ENCODE assay signal across 30 cellular contexts in the genomic region with DNA sequence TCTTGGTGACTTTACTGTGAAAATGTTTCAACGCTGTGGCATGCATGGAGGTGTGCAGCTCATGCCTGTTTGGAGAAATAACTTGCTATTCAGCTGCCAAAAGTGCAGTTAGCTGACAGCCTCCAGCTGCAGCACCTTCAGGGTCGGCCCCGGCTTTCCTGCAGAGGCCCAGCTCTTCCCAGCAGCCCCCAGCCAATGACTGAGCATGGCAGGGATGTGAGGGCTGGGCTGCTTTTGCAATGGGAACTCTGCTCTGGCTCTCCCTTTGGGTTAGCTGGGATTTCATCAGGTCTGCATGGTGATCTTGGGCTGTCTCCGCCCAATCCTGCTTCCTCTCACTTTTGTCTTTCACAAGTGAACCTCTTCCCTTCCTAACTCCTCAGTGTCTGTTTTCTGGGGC.
"Had no signal": no experiment of that assay in that cellular context is flagged by ENCODE, and none has a peak within 500 bp of the region (broad histone marks: within the 10 kb centered on the region; RNA-seq: fewer than 3 reads in every experiment).

No MANE protein-coding gene starts in this region.

- H3K36me3 ChIP-seq: gastrocnemius medialis, lower lobe of right lung, thyroid gland, vagina had no signal

- H3K36me3 Mint-ChIP-seq: immature natural killer cell, natural killer cell had no signal

- H3K4me3 Mint-ChIP-seq: immature natural killer cell; natural killer cell; neural crest cell; stimulated activated naive CD8-positive, alpha-beta T cell treated with anti-CD3 and anti-CD28 coated beads, Interleukin-15, amount 100 ng/mL, for 72 hours had no signal

- DNase-seq: cerebellar nuclear complex; cortex of kidney; effector CD8-positive, alpha-beta T cell; gastrocnemius medialis; head of caudate nucleus; immature natural killer cell; islet precursor cell; kidney glomerular epithelial cell; left colon; left ventricle myocardium superior; lower lobe of right lung; natural killer cell; stimulated activated CD4-positive, alpha-beta T cell treated with anti-CD3 and anti-CD28 coated beads, Interleukin-12 subunit alpha, Interleukin-12 subunit beta, amount 100 ng/mL, for 4 hours; stimulated activated CD4-positive, alpha-beta T cell treated with anti-CD3 and anti-CD28 coated beads, Interleukin-1b, Interleukin-23, amount 100 ng/mL, for 48 hours; stimulated activated CD4-positive, alpha-beta T cell treated with anti-CD3 and anti-CD28 coated beads, Interleukin-4, amount 100 ng/mL, for 1 hour; stimulated activated CD8-positive, alpha-beta memory T cell treated with anti-CD3 and anti-CD28 coated beads, Interleukin-4, amount 100 ng/mL, for 48 hours; stimulated activated naive CD4-positive, alpha-beta T cell; stimulated activated naive CD8-positive, alpha-beta T cell treated with anti-CD3 and anti-CD28 coated beads, Interleukin-15, amount 100 ng/mL, for 72 hours; trophoblast cell had no signal

- H3K79me2 ChIP-seq: hepatocyte, parathyroid adenoma had no signal

- H3K27me3 ChIP-seq: esophagus muscularis mucosa, gastrocnemius medialis, hepatocyte, suprapubic skin, thyroid gland, vagina had no signal

- H3K4me1 ChIP-seq: esophagus muscularis mucosa, lower lobe of right lung, parathyroid adenoma, suprapubic skin, vagina had no signal

- H3K9me3 Mint-ChIP-seq: neural crest cell; stimulated activated naive CD8-positive, alpha-beta T cell treated with anti-CD3 and anti-CD28 coated beads, Interleukin-15, amount 100 ng/mL, for 72 hours had no signal

- H3K27ac Mint-ChIP-seq: immature natural killer cell; natural killer cell; progenitor cell of endocrine pancreas; stimulated activated naive CD8-positive, alpha-beta T cell treated with anti-CD3 and anti-CD28 coated beads, Interleukin-15, amount 100 ng/mL, for 72 hours had no signal

- H3K4me2 ChIP-seq: hepatocyte, smooth muscle cell had no signal

- H3K4me1 Mint-ChIP-seq: immature natural killer cell; natural killer cell; stimulated activated naive CD8-positive, alpha-beta T cell treated with anti-CD3 and anti-CD28 coated beads, Interleukin-15, amount 100 ng/mL, for 72 hours had no signal

- H3K27ac ChIP-seq: esophagus muscularis mucosa, gastrocnemius medialis, hepatocyte, lower lobe of right lung, parathyroid adenoma, suprapubic skin, thyroid gland, vagina had no signal

- H3K9ac ChIP-seq: parathyroid adenoma had no signal

- H3K9me3 ChIP-seq: esophagus muscularis mucosa, gastrocnemius medialis, lower lobe of right lung, suprapubic skin, thyroid gland, vagina had no signal

- H3K27me3 Mint-ChIP-seq: stimulated activated naive CD8-positive, alpha-beta T cell treated with anti-CD3 and anti-CD28 coated beads, Interleukin-15, amount 100 ng/mL, for 72 hours had no signal

- H3K4me3 ChIP-seq: esophagus muscularis mucosa, gastrocnemius medialis, hepatocyte, lower lobe of right lung, smooth muscle cell, suprapubic skin, thyroid gland, vagina had no signal

- ATAC-seq: gastrocnemius medialis; left colon; left ventricle myocardium superior; lower lobe of right lung; natural killer cell; sciatic nerve; stimulated activated naive CD8-positive, alpha-beta T cell treated with anti-CD3 and anti-CD28 coated beads, Interleukin-15, amount 100 ng/mL, for 72 hours had no signal

- FAIRE-seq: endothelial cell of umbilical vein had no signal
